In genomic region chr1:212470059-212470458, GRCh38 we compare ENCODE assay signal across 1 cellular context.
TF ChIP-seq lines count a peak whose summit lies in the region.

No MANE protein-coding gene starts in this region.

TF ChIP-seq in IMR-90, 13 proteins besides CTCF, POLR2A, EP300 and RAD21 (continued from another document):
- TF ChIP-seq USF2 (IDR thresholded peaks at IDR 0.05; ENCODE audit: low read depth, low read length) = peak; percentile 94
TF ChIP-seq in IMR-90: peak in this region for 6.
